16 cellular contexts compared by ENCODE assay signal in the genomic region with DNA sequence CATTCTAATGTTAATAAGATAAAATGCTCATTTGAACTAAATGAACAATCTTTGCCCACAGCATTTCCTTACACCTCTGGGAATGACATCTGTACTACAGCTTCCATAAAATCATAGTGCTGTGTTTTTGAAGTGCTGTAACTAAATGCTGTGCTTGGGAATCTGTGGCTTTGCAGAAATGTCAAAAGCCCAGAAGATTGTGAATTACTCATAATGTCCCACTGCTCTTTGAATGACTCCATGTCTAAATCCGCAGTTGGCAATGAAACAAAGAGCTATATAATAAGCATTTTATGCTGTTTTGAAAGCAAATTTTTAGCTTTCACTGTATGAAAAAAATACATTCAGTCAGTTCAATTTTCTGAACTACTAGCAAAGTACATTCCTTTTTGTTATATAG.
"Had no signal": no experiment of that assay in that cellular context is flagged by ENCODE, and none has a peak within 500 bp of the region (broad histone marks: within the 10 kb centered on the region; RNA-seq: fewer than 3 reads in every experiment).

No MANE protein-coding gene starts in this region.

- H3K27ac ChIP-seq: RWPE1 had no signal

- H3K9ac ChIP-seq: SK-N-SH had no signal

- H3K9me3 Mint-ChIP-seq: T-cell had no signal

- DNase-seq: KBM-7, NCI-H1092, NCI-H1436 treated with DMSO at 0.1 percent for 48 hours, NCI-H1694, NCI-H187 treated with DMSO at 0.1 percent for 48 hours, NCI-H2029 treated with DMSO at 0.1 percent for 48 hours, NCI-H2107, NCI-H2227 treated with DMSO at 0.1 percent for 48 hours, NCI-H524, NCI-H69, NCI-H774, SHP77, SK-N-SH, SW 1271, T-cell had no signal

- H3K27me3 Mint-ChIP-seq: T-cell had no signal

- H3K4me3 Mint-ChIP-seq: T-cell had no signal

- H3K4me2 ChIP-seq: SK-N-SH had no signal

- H3K4me1 Mint-ChIP-seq: T-cell had no signal

- H3K9me3 ChIP-seq: SK-N-SH had no signal

- H3K27ac Mint-ChIP-seq: T-cell had no signal
